In the genomic region with DNA sequence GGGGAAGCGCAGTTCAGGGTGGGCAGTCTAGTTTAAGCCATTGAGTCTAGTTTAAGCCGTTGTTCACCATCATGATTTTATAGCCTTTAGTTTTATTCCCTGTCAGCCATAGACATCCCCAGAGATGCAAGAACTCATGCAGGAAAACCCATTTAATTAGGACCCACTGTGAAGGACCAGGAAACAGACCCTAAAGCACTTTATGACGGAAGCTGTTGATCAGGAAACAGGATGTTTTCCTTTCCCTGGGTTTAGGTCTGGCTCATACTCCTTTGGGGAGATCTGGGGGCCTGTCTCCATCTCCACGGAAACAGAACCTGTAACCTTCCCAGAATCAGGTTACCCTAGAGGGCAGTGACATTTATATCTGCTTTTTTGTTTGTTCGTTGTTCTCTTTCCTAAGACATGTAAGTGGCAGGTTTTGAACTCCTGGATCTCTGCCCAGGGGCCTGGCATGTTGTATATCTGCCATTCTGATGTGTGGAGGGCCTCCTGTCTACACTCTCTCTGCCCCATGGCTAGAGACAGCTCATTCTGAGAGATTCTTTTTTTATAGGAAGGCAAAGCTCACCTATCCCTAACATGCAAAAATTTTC, we compare ENCODE assay signal across 15 cellular contexts.
"Had no signal": no experiment of that assay in that cellular context is flagged by ENCODE, and none has a peak within 500 bp of the region (broad histone marks: within the 10 kb centered on the region; RNA-seq: fewer than 3 reads in every experiment).

No MANE protein-coding gene starts in this region.

- H3K4me1 Mint-ChIP-seq: central memory CD8-positive, alpha-beta T cell; stimulated activated memory B cell treated with anti-CD40 and anti-IgM and Interleukin-4, amounts not matched to agents 10 μg/mL and 1 μg/mL and 100 μg/mL, for 72 hours; WTC11 had no signal

- H3K9me3 Mint-ChIP-seq: activated CD8-positive, alpha-beta T cell treated with anti-CD3 and anti-CD28 coated beads for 36 hours; central memory CD8-positive, alpha-beta T cell; stimulated activated memory B cell treated with anti-CD40 and anti-IgM and Interleukin-4, amounts not matched to agents 10 μg/mL and 1 μg/mL and 100 μg/mL, for 72 hours; WTC11 had no signal

- ATAC-seq: activated CD8-positive, alpha-beta T cell treated with anti-CD3 and anti-CD28 coated beads for 36 hours; activated naive CD4-positive, alpha-beta T cell treated with anti-CD3 and anti-CD28 coated beads, Interleukin-2, amount 50 U/mL, for 72 hours; stimulated activated memory B cell treated with anti-CD40 and anti-IgM and Interleukin-4, amounts not matched to agents 10 μg/mL and 1 μg/mL and 100 μg/mL, for 72 hours; WTC11 had no signal

- H3K36me3 Mint-ChIP-seq: activated naive CD4-positive, alpha-beta T cell treated with anti-CD3 and anti-CD28 coated beads, Interleukin-2, amount 50 U/mL, for 72 hours; WTC11 had no signal

- H3K27ac Mint-ChIP-seq: activated CD8-positive, alpha-beta T cell treated with anti-CD3 and anti-CD28 coated beads for 36 hours; activated naive CD4-positive, alpha-beta T cell treated with anti-CD3 and anti-CD28 coated beads, Interleukin-2, amount 50 U/mL, for 72 hours; naive B cell; stimulated activated memory B cell treated with anti-CD40 and anti-IgM and Interleukin-4, amounts not matched to agents 10 μg/mL and 1 μg/mL and 100 μg/mL, for 72 hours; WTC11 had no signal

- H3K27me3 Mint-ChIP-seq: activated CD8-positive, alpha-beta T cell treated with anti-CD3 and anti-CD28 coated beads for 36 hours; naive B cell; stimulated activated memory B cell treated with anti-CD40 and anti-IgM and Interleukin-4, amounts not matched to agents 10 μg/mL and 1 μg/mL and 100 μg/mL, for 72 hours had no signal

- H3K4me3 Mint-ChIP-seq: activated CD8-positive, alpha-beta T cell treated with anti-CD3 and anti-CD28 coated beads for 36 hours; central memory CD8-positive, alpha-beta T cell; naive B cell; stimulated activated memory B cell treated with anti-CD40 and anti-IgM and Interleukin-4, amounts not matched to agents 10 μg/mL and 1 μg/mL and 100 μg/mL, for 72 hours; WTC11 had no signal

- DNase-seq: activated CD4-positive, alpha-beta T cell treated with anti-CD3 and anti-CD28 coated beads for 4 hours; activated CD8-positive, alpha-beta T cell treated with anti-CD3 and anti-CD28 coated beads for 36 hours; activated effector memory CD4-positive, alpha-beta T cell treated with anti-CD3 and anti-CD28 coated beads, Interleukin-2, amount 50 U/mL, for 16 hours; activated T-cell treated with anti-CD3 and anti-CD28 coated beads, Interleukin-2, amount 50 U/mL, for 48 hours; esophagus squamous epithelium; hypothalamus; kidney glomerular epithelial cell; mammary epithelial cell; naive B cell; stimulated activated CD4-positive, alpha-beta T cell treated with anti-CD3 and anti-CD28 coated beads, Interleukin-12 subunit alpha, Interleukin-12 subunit beta, amount 100 ng/mL, for 4 hours; thyroid gland had no signal
